In genomic region chr2:238144262-238144661, GRCh38 we compare ENCODE assay signal across 22 cellular contexts. TPM values are rescaled to one million over a fixed set of nuclear protein-coding genes. Genes with fewer than 3 reads are reported as not detected.
DNase-seq lines count a peak whose midpoint lies in the region; ATAC-seq and TF ChIP-seq lines count a peak whose summit lies in the region.
"Had no signal": no experiment of that assay in that cellular context is flagged by ENCODE, and none has a peak within 500 bp of the region (broad histone marks: within the 10 kb centered on the region; RNA-seq: fewer than 3 reads in every experiment).

No MANE protein-coding gene starts in this region.

- H3K27ac Mint-ChIP-seq in MCF 10A (ENCODE audit: low read depth, unreplicated experiment) (peak overlapping the region; percentile 44), T-helper 17 cell (peak overlapping the region; percentile 56)
- H3K27ac Mint-ChIP-seq: activated naive CD8-positive, alpha-beta T cell treated with anti-CD3 and anti-CD28 coated beads, Interleukin-2, amount 50 U/mL, for 24 hours; activated T-cell treated with anti-CD3 and anti-CD28 coated beads, Interleukin-2, amount 50 U/mL, for 24 hours; CD8-positive, alpha-beta T cell; progenitor cell of endocrine pancreas had no signal

- TF ChIP-seq POLR2A in breast epithelium (IDR thresholded peaks at IDR 0.05) = no peak

- H3K4me1 ChIP-seq in breast epithelium (no peaks in the 10 kb centered on the region), skeletal muscle tissue (ENCODE audit: control insufficient read depth in 3 of 3, insufficient read depth in 3 of 3, low read length in 3 of 3) (peaks cover 50 to 81% (median 55%) of the 10 kb centered on the region in 3 donors)

- H3K4me3 Mint-ChIP-seq in MCF 10A (ENCODE audit: unreplicated experiment) (no peak overlapping the region), T-helper 17 cell (no peak overlapping the region)
- H3K4me3 Mint-ChIP-seq: activated naive CD8-positive, alpha-beta T cell treated with anti-CD3 and anti-CD28 coated beads, Interleukin-2, amount 50 U/mL, for 24 hours; activated T-cell treated with anti-CD3 and anti-CD28 coated beads, Interleukin-2, amount 50 U/mL, for 24 hours; CD8-positive, alpha-beta T cell; naive B cell had no signal

- peak overlapping the region in 2 of 3 donors; percentile 45 to 73 for H3K9ac ChIP-seq in skeletal muscle tissue (ENCODE audit: low read depth in 1 of 3, low read length in 3 of 3)

- BruUV-seq in MCF 10A (replicated peaks; lab: Mats Ljungman, UMichigan) = no TSS peak

- ATAC-seq in T-helper 17 cell (no peak), GM18517 (IDR thresholded peaks at IDR 0.05; ENCODE audit: unreplicated experiment) (no peak)
- ATAC-seq: activated naive CD8-positive, alpha-beta T cell treated with anti-CD3 and anti-CD28 coated beads, Interleukin-2, amount 50 U/mL, for 24 hours; CD8-positive, alpha-beta T cell; gastroesophageal sphincter; GM12878; stimulated activated naive CD8-positive, alpha-beta T cell treated with anti-CD3 and anti-CD28 coated beads, Interleukin-15, Interleukin-2, amounts not matched to agents 100 U/mL and 50 U/mL, for 24 hours had no signal

- H3K4me3 ChIP-seq in breast epithelium (no peak overlapping the region), skeletal muscle tissue (ENCODE audit: low read length in 3 of 3) (no peak overlapping the region)
- H3K4me3 ChIP-seq: gastroesophageal sphincter, GM12878, vagina had no signal

- H3K27me3 Mint-ChIP-seq in MCF 10A (ENCODE audit: insufficient read depth, unreplicated experiment) (no peaks in the 10 kb centered on the region), T-helper 17 cell (no peaks in the 10 kb centered on the region)
- H3K27me3 Mint-ChIP-seq: activated naive CD8-positive, alpha-beta T cell treated with anti-CD3 and anti-CD28 coated beads, Interleukin-2, amount 50 U/mL, for 24 hours; activated T-cell treated with anti-CD3 and anti-CD28 coated beads, Interleukin-2, amount 50 U/mL, for 24 hours; naive B cell; progenitor cell of endocrine pancreas had no signal

- POLR2A ChIA-PET in MCF 10A (lab: Yijun Ruan, JAX) = no interaction called here

- TF ChIP-seq CTCF in MCF 10A (IDR thresholded peaks at IDR 0.05; ENCODE audit: unreplicated experiment) = no peak
- no peak for TF ChIP-seq CTCF in breast epithelium (IDR thresholded peaks at IDR 0.05)

- H3K27me3 ChIP-seq in breast epithelium = no peaks in the 10 kb centered on the region
- H3K27me3 ChIP-seq in skeletal muscle tissue (ENCODE audit: control insufficient read depth in 3 of 3, insufficient read depth in 3 of 3, low read length in 3 of 3) = no peaks in the 10 kb centered on the region
- H3K27me3 ChIP-seq: gastroesophageal sphincter, vagina had no signal

- H3K36me3 ChIP-seq in breast epithelium (no peaks in the 10 kb centered on the region), skeletal muscle tissue (ENCODE audit: control insufficient read depth in 3 of 3, insufficient read depth in 3 of 3, low read length in 3 of 3) (peaks cover 10 to 25% (median 17%) of the 10 kb centered on the region in 3 donors)
- H3K36me3 ChIP-seq: vagina had no signal

- DNase-seq in MCF 10A (ENCODE audit: unreplicated experiment) = no peak
- no peak for DNase-seq in breast epithelium (ENCODE audit: low spot score in 2 of 2)
- DNase-seq in T-helper 17 cell = no peak
- no peak for DNase-seq in NCI-H524 (lab: John Stamatoyannopoulos, UW)
- DNase-seq: activated T-cell treated with anti-CD3 and anti-CD28 coated beads, Interleukin-2, amount 50 U/mL, for 24 hours; AML-193; CD8-positive, alpha-beta T cell; cerebellar nuclear complex; naive B cell had no signal

- H3K27ac ChIP-seq in breast epithelium (no peak overlapping the region), skeletal muscle tissue (ENCODE audit: low read depth, low read length) (peak overlapping the region; percentile 86)
- H3K27ac ChIP-seq: 22Rv1, vagina had no signal

- intact Hi-C loops in MCF 10A (cut with micrococcal nuclease) = no loop called here
- intact Hi-C loops in breast epithelium (cut with DNase I; ENCODE audit: low total_unique reads) = no loop called here

- no peaks in the 10 kb centered on the region for H3K9me3 Mint-ChIP-seq in MCF 10A (ENCODE audit: unreplicated experiment)
- H3K9me3 Mint-ChIP-seq: activated naive CD8-positive, alpha-beta T cell treated with anti-CD3 and anti-CD28 coated beads, Interleukin-2, amount 50 U/mL, for 24 hours; activated T-cell treated with anti-CD3 and anti-CD28 coated beads, Interleukin-2, amount 50 U/mL, for 24 hours; CD8-positive, alpha-beta T cell; HFFc6 had no signal

- CTCF ChIA-PET in MCF 10A (lab: Yijun Ruan, JAX) = interaction anchor here (0.9 kb wide), 1 partner anchor 221 kb away, joined by 4 read pairs; no protein-coding TSS in a partner anchor

- H3K9me3 ChIP-seq in breast epithelium (no peaks in the 10 kb centered on the region), T-helper 17 cell (ENCODE audit: control insufficient read depth, low read length, poor library complexity, severe bottlenecking) (no peaks in the 10 kb centered on the region), skeletal muscle tissue (ENCODE audit: control insufficient read depth in 3 of 3, low read length in 3 of 3) (no peaks in the 10 kb centered on the region)
- H3K9me3 ChIP-seq: gastroesophageal sphincter, vagina had no signal

- H3K36me3 Mint-ChIP-seq in MCF 10A (ENCODE audit: insufficient read depth, unreplicated experiment) = no peaks in the 10 kb centered on the region
- H3K36me3 Mint-ChIP-seq in T-helper 17 cell (ENCODE audit: low read depth) = peaks cover 2% of the 10 kb centered on the region
- H3K36me3 Mint-ChIP-seq: CD8-positive, alpha-beta T cell; naive B cell had no signal

- H3K4me1 Mint-ChIP-seq in MCF 10A (ENCODE audit: insufficient read depth, unreplicated experiment) (peaks cover 20% of the 10 kb centered on the region), T-helper 17 cell (peaks cover 4% of the 10 kb centered on the region)

RNA-seq across cellular contexts. Expression of gene KLHL30, which starts 5.8 kb away (rescaled TPM):
- total RNA-seq in MCF 10A (2022) = 0.27 and 0.35 TPM in 2 replicates
- total RNA-seq in breast epithelium = under 1 TPM; 0.15 to 0.98 (median 0.32) TPM
- not detected for total RNA-seq in T-helper 17 cell
- 18.3 TPM for total RNA-seq in skeletal muscle tissue
- total RNA-seq: activated CD8-positive, alpha-beta memory T cell treated with anti-CD3 and anti-CD28 coated beads for 36 hours; CD8-positive, alpha-beta T cell; GM12878; T-helper 2 cell treated with Interferon-gamma antibody and Interleukin-4, amounts not matched to agents 100 ng/mL and 5 ng/mL, for 36 hours had no signal

RNA-seq across cellular contexts. Expression of gene ERFE, which starts 14.5 kb away (rescaled TPM):
- 14.5 and 18.1 TPM in 2 replicates for total RNA-seq in MCF 10A (2022)
- under 1 TPM in 2 of 3 donors, not detected in 1; 0.48 to 0.98 TPM for total RNA-seq in breast epithelium
- not detected for total RNA-seq in T-helper 17 cell
- 4.2 TPM for total RNA-seq in skeletal muscle tissue
- total RNA-seq: CD8-positive, alpha-beta T cell; GM12878; left ventricle myocardium superior; vagina had no signal

RNA-seq across cellular contexts. Expression of gene ESPNL, which starts 44.1 kb away (rescaled TPM):
- total RNA-seq in MCF 10A (2022) (not detected in 2 replicates), breast epithelium (1 to 10 TPM in 1 of 3 donors, under 1 TPM in 2; 0.15 to 1.3 (median 0.64) TPM), T-helper 17 cell (under 1 TPM in 1 of 2 donors, not detected in 1; 0.05 TPM), skeletal muscle tissue (1.6 TPM)
- total RNA-seq: CD8-positive, alpha-beta T cell; left ventricle myocardium superior had no signal

RNA-seq across cellular contexts. Expression of gene ILKAP, which starts 59.2 kb away (rescaled TPM):
- total RNA-seq in MCF 10A (2022) (57.2 and 59.6 TPM in 2 replicates), breast epithelium (10 to 100 TPM; 31.4 to 43.9 (median 38.3) TPM), T-helper 17 cell (100 to 1,000 TPM; 114 to 123 TPM), skeletal muscle tissue (33.4 TPM)
